39 cellular contexts compared by ENCODE assay signal in the genomic region with DNA sequence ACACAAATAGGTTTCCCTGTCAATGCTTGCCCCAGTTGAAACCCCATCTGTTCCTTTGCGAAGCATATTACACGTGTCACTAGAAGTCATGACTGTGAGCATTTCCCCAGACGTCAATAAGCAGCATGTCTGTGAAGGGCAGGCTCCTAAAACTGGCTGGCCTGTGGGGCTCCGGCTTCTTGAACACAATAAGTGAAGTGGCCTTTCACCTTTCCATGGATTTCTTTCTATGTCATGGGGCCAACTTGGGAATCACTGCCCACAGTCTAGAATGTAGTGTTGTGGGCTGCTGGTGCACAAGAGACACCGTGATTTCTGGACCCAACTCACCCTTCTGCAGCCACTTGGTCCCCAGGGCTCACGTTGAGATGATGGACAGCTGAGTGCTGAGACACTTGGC.
"Had no signal": no experiment of that assay in that cellular context is flagged by ENCODE, and none has a peak within 500 bp of the region (broad histone marks: within the 10 kb centered on the region; RNA-seq: fewer than 3 reads in every experiment).

No MANE protein-coding gene starts in this region.

- H3K27ac Mint-ChIP-seq: activated B cell treated with CpG ODN at 0.5 μM for 24 hours; activated CD4-positive, alpha-beta memory T cell treated with anti-CD3 and anti-CD28 coated beads for 36 hours; activated CD4-positive, alpha-beta T cell treated with anti-CD3 and anti-CD28 coated beads, Interleukin-2, amount 10 ng/mL, durations not matched to agents 24 days and 14 days; activated CD8-positive, alpha-beta T cell treated with anti-CD3 and anti-CD28 coated beads for 36 hours; activated naive CD4-positive, alpha-beta T cell treated with anti-CD3 and anti-CD28 coated beads for 36 hours; activated naive CD4-positive, alpha-beta T cell treated with anti-CD3 and anti-CD28 coated beads, Interleukin-2, amount 50 U/mL, for 72 hours; activated naive CD8-positive, alpha-beta T cell treated with anti-CD3 and anti-CD28 coated beads for 36 hours; activated T-cell treated with anti-CD3 and anti-CD28 coated beads, Interleukin-2, amount 50 U/mL, for 72 hours; activated T-helper 1 cell treated with anti-CD3 and anti-CD28 coated beads, Interleukin-12 subunit alpha, Interleukin-12 subunit beta, Interleukin-2, Interleukin-4 antibody, amounts not matched to agents 30 ng/mL and 10 ng/mL and 1 ng/mL, durations not matched to agents 14 hours and 24 hours and 36 hours; activated T-helper 17 cell treated with anti-CD3 and anti-CD28 coated beads, Interleukin-2, amount 50 U/mL, for 72 hours; T-helper 1 cell treated with Interleukin-12 subunit alpha and Interleukin-12 subunit beta and Interleukin-4 antibody, amounts not matched to agents 30 μg/mL and 1 μg/mL, for 36 hours; T-helper 2 cell treated with Interferon-gamma antibody and Interleukin-4, amounts not matched to agents 5 μg/mL and 100 μg/mL, for 36 hours had no signal

- H3K27ac ChIP-seq: adrenal gland, body of pancreas, brain microvascular endothelial cell, breast epithelium, cardiac muscle cell, VCaP had no signal

- H3K9me3 ChIP-seq: adrenal gland had no signal

- DNase-seq: activated B cell treated with CpG ODN at 0.5 μM for 24 hours; activated CD4-positive, alpha-beta memory T cell treated with anti-CD3 and anti-CD28 coated beads for 36 hours; activated CD4-positive, alpha-beta T cell treated with anti-CD3 and anti-CD28 coated beads for 4 hours; activated CD4-positive, alpha-beta T cell treated with anti-CD3 and anti-CD28 coated beads, Interleukin-2, amount 10 ng/mL, durations not matched to agents 24 days and 14 days; activated CD4-positive, alpha-beta T cell treated with anti-CD3 and anti-CD28 coated beads, Interleukin-2, amount 50 U/mL, for 1 hour; activated CD4-positive, alpha-beta T cell treated with anti-CD3 and anti-CD28 coated beads, Interleukin-2, amount 50 U/mL, for 4 hours; activated CD4-positive, CD25-positive, alpha-beta regulatory T cell treated with anti-CD3 and anti-CD28 coated beads, Interleukin-2, amount 50 U/mL, for 72 hours; activated CD8-positive, alpha-beta memory T cell treated with anti-CD3 and anti-CD28 coated beads, Interleukin-2, amount 50 U/mL, for 4 hours; activated CD8-positive, alpha-beta T cell treated with anti-CD3 and anti-CD28 coated beads for 36 hours; activated effector memory CD4-positive, alpha-beta T cell treated with anti-CD3 and anti-CD28 coated beads, Interleukin-2, amount 50 U/mL, for 16 hours; activated gamma-delta T cell treated with Interleukin-2 at 50 U/mL for 16 hours; activated naive CD4-positive, alpha-beta T cell; activated naive CD4-positive, alpha-beta T cell treated with anti-CD3 and anti-CD28 coated beads for 36 hours; activated naive CD4-positive, alpha-beta T cell treated with anti-CD3 and anti-CD28 coated beads, Interleukin-2, amount 50 U/mL, for 16 hours; activated naive CD8-positive, alpha-beta T cell treated with anti-CD3 and anti-CD28 coated beads for 36 hours; activated T-cell treated with anti-CD3 and anti-CD28 coated beads for 4 hours; activated T-cell treated with anti-CD3 and anti-CD28 coated beads, Interleukin-2, amount 50 U/mL, for 1 hour; activated T-cell treated with anti-CD3 and anti-CD28 coated beads, Interleukin-2, amount 50 U/mL, for 4 hours; activated T-cell treated with anti-CD3 and anti-CD28 coated beads, Interleukin-2, amount 50 U/mL, for 72 hours; adrenal gland; amniotic stem cell; aorta; body of pancreas; brain microvascular endothelial cell; caudate nucleus; SW 1271; T-helper 1 cell; T-helper 2 cell; T-helper 9 cell had no signal

- H3K27me3 Mint-ChIP-seq: activated B cell treated with CpG ODN at 0.5 μM for 24 hours; activated CD8-positive, alpha-beta T cell treated with anti-CD3 and anti-CD28 coated beads for 36 hours had no signal

- H3K4me3 Mint-ChIP-seq: activated B cell treated with CpG ODN at 0.5 μM for 24 hours; activated CD4-positive, alpha-beta memory T cell treated with anti-CD3 and anti-CD28 coated beads for 36 hours; activated CD4-positive, alpha-beta T cell treated with anti-CD3 and anti-CD28 coated beads, Interleukin-2, amount 10 ng/mL, durations not matched to agents 24 days and 14 days; activated CD8-positive, alpha-beta T cell treated with anti-CD3 and anti-CD28 coated beads for 36 hours; activated naive CD4-positive, alpha-beta T cell treated with anti-CD3 and anti-CD28 coated beads for 36 hours; activated naive CD8-positive, alpha-beta T cell treated with anti-CD3 and anti-CD28 coated beads for 36 hours; activated T-cell treated with anti-CD3 and anti-CD28 coated beads, Interleukin-2, amount 50 U/mL, for 4 hours; activated T-cell treated with anti-CD3 and anti-CD28 coated beads, Interleukin-2, amount 50 U/mL, for 72 hours; activated T-helper 1 cell treated with anti-CD3 and anti-CD28 coated beads, Interleukin-12 subunit alpha, Interleukin-12 subunit beta, Interleukin-2, Interleukin-4 antibody, amounts not matched to agents 30 ng/mL and 10 ng/mL and 1 ng/mL, durations not matched to agents 14 hours and 24 hours and 36 hours; activated T-helper 17 cell treated with anti-CD3 and anti-CD28 coated beads, Interleukin-2, amount 50 U/mL, for 72 hours; T-helper 1 cell treated with Interleukin-12 subunit alpha and Interleukin-12 subunit beta and Interleukin-4 antibody, amounts not matched to agents 30 μg/mL and 1 μg/mL, for 36 hours; T-helper 2 cell treated with Interferon-gamma antibody and Interleukin-4, amounts not matched to agents 5 μg/mL and 100 μg/mL, for 36 hours had no signal

- H3K4me1 ChIP-seq: adrenal gland, breast epithelium had no signal

- FAIRE-seq: astrocyte, TTC549 had no signal

- H3K4me1 Mint-ChIP-seq: activated B cell treated with CpG ODN at 0.5 μM for 24 hours; activated naive CD8-positive, alpha-beta T cell treated with anti-CD3 and anti-CD28 coated beads for 36 hours had no signal

- H3K4me3 ChIP-seq: adrenal gland, body of pancreas, breast epithelium, cardiac muscle cell had no signal

- H3K27me3 ChIP-seq: adrenal gland, body of pancreas, brain microvascular endothelial cell, cardiac muscle cell had no signal

- H3K36me3 Mint-ChIP-seq: activated naive CD8-positive, alpha-beta T cell treated with anti-CD3 and anti-CD28 coated beads for 36 hours had no signal

- H3K9me3 Mint-ChIP-seq: activated CD4-positive, alpha-beta T cell treated with anti-CD3 and anti-CD28 coated beads, Interleukin-2, amount 10 ng/mL, durations not matched to agents 24 days and 14 days; activated T-helper 1 cell treated with anti-CD3 and anti-CD28 coated beads, Interleukin-12 subunit alpha, Interleukin-12 subunit beta, Interleukin-2, Interleukin-4 antibody, amounts not matched to agents 30 ng/mL and 10 ng/mL and 1 ng/mL, durations not matched to agents 14 hours and 24 hours and 36 hours; activated T-helper 17 cell treated with anti-CD3 and anti-CD28 coated beads, Interleukin-2, amount 50 U/mL, for 72 hours had no signal

- H3K36me3 ChIP-seq: adrenal gland, brain microvascular endothelial cell, breast epithelium, cardiac muscle cell had no signal
